Comparison of ENCODE assay signal across 6 cellular contexts in genomic region chr17:7383742-7384488, GRCh38. TPM values are rescaled to one million over a fixed set of nuclear protein-coding genes. Genes with fewer than 3 reads are reported as not detected.
DNase-seq lines count a peak whose midpoint lies in the region; ATAC-seq and TF ChIP-seq lines count a peak whose summit lies in the region.

No MANE protein-coding gene starts in this region.

- H3K9me3 Mint-ChIP-seq in activated CD4-positive, alpha-beta memory T cell treated with anti-CD3 and anti-CD28 coated beads, Interleukin-2, amount 10 ng/mL, durations not matched to agents 7 days and 5 days: peaks cover 5% of the 10 kb centered on the region

- CTCF ChIA-PET in activated CD4-positive, alpha-beta memory T cell treated with anti-CD3 and anti-CD28 coated beads, Interleukin-2, amount 10 ng/mL, durations not matched to agents 7 days and 5 days (lab: Charles Lee): interaction anchor here (1.1 to 2.2 kb wide), 2 partner anchors 28 to 53 kb away, joined by 4 to 8 read pairs; no protein-coding TSS in a partner anchor

- peaks cover 8% of the 10 kb centered on the region for H3K36me3 Mint-ChIP-seq in activated CD4-positive, alpha-beta memory T cell treated with anti-CD3 and anti-CD28 coated beads, Interleukin-2, amount 10 ng/mL, durations not matched to agents 7 days and 5 days (ENCODE audit: low read depth)

- H3K4me1 Mint-ChIP-seq in activated CD4-positive, alpha-beta memory T cell treated with anti-CD3 and anti-CD28 coated beads, Interleukin-2, amount 10 ng/mL, durations not matched to agents 7 days and 5 days: peaks cover 9% of the 10 kb centered on the region

- POLR2A ChIA-PET in activated CD4-positive, alpha-beta memory T cell treated with anti-CD3 and anti-CD28 coated beads, Interleukin-2, amount 10 ng/mL, durations not matched to agents 7 days and 5 days (lab: Charles Lee): interaction anchor here (0.6 to 3.7 kb wide), 9 partner anchors 10 to 177 kb away, joined by 3 to 16 read pairs (median 5); partner anchors contain the start of genes ACAP1, PLSCR3, TMEM102 and TMEM256

- H3K4me3 ChIP-seq in heart right ventricle: peak overlapping the region in 9 of 10 donors; percentile 34 to 55 (median 51)

- peak; percentile 8 for DNase-seq in SIG-M5 treated with dmso at 0.1 percent for 504 hours (lab: John Stamatoyannopoulos, UW; ENCODE audit: unreplicated experiment)
- no peak for DNase-seq in SIG-M5 (lab: John Stamatoyannopoulos, UW)
- peak; percentile 82 for DNase-seq in activated CD4-positive, alpha-beta memory T cell treated with anti-CD3 and anti-CD28 coated beads, Interleukin-2, amount 10 ng/mL, durations not matched to agents 7 days and 5 days
- peak in 1 of 2 donors; percentile 55 for DNase-seq in heart right ventricle
- DNase-seq in stimulated activated CD4-positive, alpha-beta T cell treated with anti-CD3 and anti-CD28 coated beads, TNF-alpha, amount 100 ng/mL, for 4 hours (ENCODE audit: low read depth in 3 of 3): peak; percentile 55 to 70 (median 68)

- WGBS in heart right ventricle, 2 donors: 9 to 16% methylated on average over 65 of the region's 65 CpGs

- H3K36me3 ChIP-seq in heart right ventricle: peaks cover 0 to 22% (median 0%) of the 10 kb centered on the region in 9 donors

- peak overlapping the region; percentile 68 for H3K4me3 Mint-ChIP-seq in activated CD4-positive, alpha-beta memory T cell treated with anti-CD3 and anti-CD28 coated beads, Interleukin-2, amount 10 ng/mL, durations not matched to agents 7 days and 5 days

- intact Hi-C loops in heart right ventricle (cut with DNase I): no loop called here

- H3K4me1 ChIP-seq in heart right ventricle: peaks cover 6 to 33% (median 30%) of the 10 kb centered on the region in 9 donors

- H3K27ac ChIP-seq in heart right ventricle: peak overlapping the region in 2 of 10 donors; percentile 15 to 50

- H3K9me3 ChIP-seq in heart right ventricle: peaks cover 0 to 4% (median 0%) of the 10 kb centered on the region in 11 donors

- ATAC-seq in heart right ventricle (peak; percentile 51 to 77 (median 62)), GM18505 (IDR thresholded peaks at IDR 0.05; ENCODE audit: unreplicated experiment) (no peak)

- TF ChIP-seq CTCF in heart right ventricle (IDR thresholded peaks at IDR 0.05): no peak

- H3K27me3 Mint-ChIP-seq in activated CD4-positive, alpha-beta memory T cell treated with anti-CD3 and anti-CD28 coated beads, Interleukin-2, amount 10 ng/mL, durations not matched to agents 7 days and 5 days: peaks cover 33% of the 10 kb centered on the region

- peaks cover 0 to 58% (median 0%) of the 10 kb centered on the region in 7 donors for H3K27me3 ChIP-seq in heart right ventricle

- TF ChIP-seq POLR2A in GM18505 (IDR thresholded peaks at IDR 0.05; ENCODE audit: borderline replicate concordance, extremely low read depth, insufficient read depth, insufficient read length): no peak

- no peak overlapping the region for H3K27ac Mint-ChIP-seq in activated CD4-positive, alpha-beta memory T cell treated with anti-CD3 and anti-CD28 coated beads, Interleukin-2, amount 10 ng/mL, durations not matched to agents 7 days and 5 days

RNA-seq across cellular contexts. Expression of gene TNK1, which starts 3.0 kb away (rescaled TPM):
- under 1 TPM; 0.25 to 0.86 TPM for total RNA-seq in activated CD4-positive, alpha-beta memory T cell treated with anti-CD3 and anti-CD28 coated beads, Interleukin-2, amount 10 ng/mL, durations not matched to agents 7 days and 5 days
- 1 to 10 TPM; 1.1 to 4.4 (median 2.1) TPM for total RNA-seq in heart right ventricle
- 1 to 10 TPM; 1.9 to 3.5 TPM for polyA plus RNA-seq in heart right ventricle

RNA-seq across cellular contexts. Expression of gene PLSCR3, which starts 10.4 kb away (rescaled TPM):
- total RNA-seq in activated CD4-positive, alpha-beta memory T cell treated with anti-CD3 and anti-CD28 coated beads, Interleukin-2, amount 10 ng/mL, durations not matched to agents 7 days and 5 days: 100 to 1,000 TPM; 149 to 156 TPM
- total RNA-seq in heart right ventricle: 10 to 100 TPM; 14.4 to 28.7 (median 17.1) TPM
- polyA plus RNA-seq in heart right ventricle: 10 to 100 TPM; 23.3 to 32.9 TPM

RNA-seq across cellular contexts. Expression of gene TMEM256, which starts 20.0 kb away (rescaled TPM):
- 10 to 100 TPM; 73.2 to 77.0 TPM for total RNA-seq in activated CD4-positive, alpha-beta memory T cell treated with anti-CD3 and anti-CD28 coated beads, Interleukin-2, amount 10 ng/mL, durations not matched to agents 7 days and 5 days
- 10 to 100 TPM; 61.8 to 83.2 (median 74.2) TPM for total RNA-seq in heart right ventricle
- 100 to 1,000 TPM in 1 of 2 donors, 10 to 100 TPM in 1; 89.1 to 169 TPM for polyA plus RNA-seq in heart right ventricle

RNA-seq across cellular contexts. Expression of gene NLGN2, which starts 23.7 kb away (rescaled TPM):
- 1 to 10 TPM; 3.2 to 3.7 TPM for total RNA-seq in activated CD4-positive, alpha-beta memory T cell treated with anti-CD3 and anti-CD28 coated beads, Interleukin-2, amount 10 ng/mL, durations not matched to agents 7 days and 5 days
- 10 to 100 TPM in 2 of 10 donors, 1 to 10 TPM in 8; 3.6 to 15.8 (median 6.4) TPM for total RNA-seq in heart right ventricle
- 1 to 10 TPM; 7.3 to 7.6 TPM for polyA plus RNA-seq in heart right ventricle

RNA-seq across cellular contexts. Expression of gene TMEM95, which starts 29.0 kb away (rescaled TPM):
- not detected for total RNA-seq in activated CD4-positive, alpha-beta memory T cell treated with anti-CD3 and anti-CD28 coated beads, Interleukin-2, amount 10 ng/mL, durations not matched to agents 7 days and 5 days
- total RNA-seq in heart right ventricle: under 1 TPM in 1 of 10 donors, not detected in 9; 0.39 TPM
- polyA plus RNA-seq in heart right ventricle: not detected

Comparison
In these comparisons a context has a peak if more than half of its experiments do, and no peak if none do; other contexts are left out.
1. RNA of gene PLSCR3, which starts 10.4 kb away (total RNA-seq): 149 to 156 TPM in activated CD4-positive, alpha-beta memory T cell treated with anti-CD3 and anti-CD28 coated beads, Interleukin-2, amount 10 ng/mL, durations not matched to agents 7 days and 5 days; 14.4 to 28.7 TPM in heart right ventricle; every median in the first group is over 4 times any median in the second.